7 cellular contexts compared by ENCODE assay signal in genomic region chr22:19179472-19180048, GRCh38. TPM values are rescaled to one million over a fixed set of nuclear protein-coding genes. Genes with fewer than 3 reads are reported as not detected.
DNase-seq lines count a peak whose midpoint lies in the region; ATAC-seq and TF ChIP-seq lines count a peak whose summit lies in the region.

No MANE protein-coding gene starts in this region.

- ATAC-seq in lung (ENCODE audit: insufficient read depth, low FRiP score), result peak; percentile 73

- no peaks in the 10 kb centered on the region for H3K27me3 ChIP-seq in endocrine pancreas (ENCODE audit: control insufficient read depth, insufficient read depth, low read length)
- no peaks in the 10 kb centered on the region for H3K27me3 ChIP-seq in lung (ENCODE audit: control insufficient read depth, insufficient read depth)
- no peaks in the 10 kb centered on the region for H3K27me3 ChIP-seq in stomach smooth muscle (ENCODE audit: control insufficient read depth in 1 of 2, insufficient read depth in 2 of 2, low read length in 2 of 2)

- H3K36me3 ChIP-seq in endocrine pancreas (ENCODE audit: control insufficient read depth, insufficient read depth, low read length), result no peaks in the 10 kb centered on the region
- H3K36me3 ChIP-seq in lung (ENCODE audit: control insufficient read depth in 2 of 2, insufficient read depth in 2 of 2, low read length in 2 of 2), result peaks cover 0 to 3% of the 10 kb centered on the region in 2 donors
- no peaks in the 10 kb centered on the region for H3K36me3 ChIP-seq in stomach smooth muscle (ENCODE audit: control insufficient read depth in 2 of 2, insufficient read depth in 2 of 2, low read length in 2 of 2)

- peak; percentile 51 for DNase-seq in GF-D8 (lab: John Stamatoyannopoulos, UW)
- no peak for DNase-seq in HFF-Myc (ENCODE audit: extremely low read depth, low read depth)
- peak; percentile 50 for DNase-seq in NCI-H1930 (lab: John Stamatoyannopoulos, UW)
- peak; percentile 73 for DNase-seq in UCSD-AML1 (lab: John Stamatoyannopoulos, UW; ENCODE audit: unreplicated experiment)
- DNase-seq in lung (ENCODE audit: low spot score), result peak; percentile 79

- 32 to 34% methylated on average over 16 of the region's 16 CpGs for WGBS in lung, 2 donors

- H3K9me3 ChIP-seq in endocrine pancreas (ENCODE audit: control insufficient read depth, low read length), result no peaks in the 10 kb centered on the region
- no peaks in the 10 kb centered on the region for H3K9me3 ChIP-seq in lung (ENCODE audit: control insufficient read depth in 2 of 2, insufficient read depth in 1 of 2, low read length in 1 of 2)
- H3K9me3 ChIP-seq in stomach smooth muscle (ENCODE audit: control insufficient read depth in 2 of 2, low read length in 2 of 2), result no peaks in the 10 kb centered on the region

- H3K9ac ChIP-seq in endocrine pancreas (ENCODE audit: control insufficient read depth, insufficient read depth, low read length) (peak overlapping the region; percentile 65), stomach smooth muscle (ENCODE audit: low read length in 2 of 2) (peak overlapping the region; percentile 42 to 47)

- no peaks in the 10 kb centered on the region for H3K4me1 ChIP-seq in endocrine pancreas (ENCODE audit: control insufficient read depth, insufficient read depth, low read length)
- H3K4me1 ChIP-seq in lung (ENCODE audit: control insufficient read depth in 2 of 2, insufficient read depth in 2 of 2, low read length in 2 of 2), result peaks cover 0 to 11% of the 10 kb centered on the region in 2 donors
- H3K4me1 ChIP-seq in stomach smooth muscle (ENCODE audit: control insufficient read depth, insufficient read depth, low read length), result peaks cover 22% of the 10 kb centered on the region

- TF ChIP-seq CTCF in HFF-Myc (IDR thresholded peaks at IDR 0.05; ENCODE audit: low read depth, low read length, missing control alignments), result peak; percentile 73
- TF ChIP-seq CTCF in lung (IDR thresholded peaks at IDR 0.05; ENCODE audit: control extremely low read depth, extremely low read depth), result peak; percentile 63

- H3K4me3 ChIP-seq in HFF-Myc (replicated peaks; ENCODE audit: low read depth, low read length) (peak overlapping the region; percentile 71), endocrine pancreas (ENCODE audit: control insufficient read depth, insufficient read depth, low read length) (no peak overlapping the region), lung (no peak overlapping the region), stomach smooth muscle (ENCODE audit: low read length in 2 of 2) (peak overlapping the region; percentile 49 to 78)

- peak overlapping the region; percentile 65 to 69 for H3K27ac ChIP-seq in lung (ENCODE audit: low read depth in 1 of 2, low read length in 1 of 2)
- peak overlapping the region; percentile 76 for H3K27ac ChIP-seq in stomach smooth muscle (ENCODE audit: low read length)

RNA-seq across cellular contexts. Expression of gene SLC25A1, which starts 1.0 kb away (rescaled TPM):
- 10 to 100 TPM; 36.3 to 95.8 TPM for total RNA-seq in lung
- polyA plus RNA-seq in lung, result 10 to 100 TPM; 48.1 to 49.1 TPM

RNA-seq across cellular contexts. Expression of gene GSC2, which starts 29.5 kb away (rescaled TPM):
- total RNA-seq in lung, result not detected
- not detected for polyA plus RNA-seq in lung

RNA-seq across cellular contexts. Expression of gene ESS2, which starts 35.1 kb away (rescaled TPM):
- 10 to 100 TPM in 1 of 2 donors, 1 to 10 TPM in 1; 7.9 to 15.3 TPM for total RNA-seq in lung
- polyA plus RNA-seq in lung, result 10 to 100 TPM; 12.2 to 19.8 TPM

RNA-seq across cellular contexts. Expression of gene TSSK2, which starts 48.5 kb away (rescaled TPM):
- under 1 TPM in 1 of 2 donors, not detected in 1; 0.25 TPM for total RNA-seq in lung
- polyA plus RNA-seq in lung, result under 1 TPM; 0.08 TPM

RNA-seq across cellular contexts. Expression of gene DGCR2, which starts 57.3 kb away (rescaled TPM):
- total RNA-seq in lung, result 10 to 100 TPM; 57.9 to 77.4 TPM
- polyA plus RNA-seq in lung, result 10 to 100 TPM; 40.4 to 43.0 TPM

Comparison
In these comparisons a context has a peak if more than half of its experiments do, and no peak if none do; other contexts are left out.
1. H3K4me3 ChIP-seq: peak in HFF-Myc (single experiment) and stomach smooth muscle (2 of 2); none in endocrine pancreas (single experiment) and lung (single experiment).